In genomic region chr14:37232907-37233481, GRCh38 we compare ENCODE assay signal across 9 cellular contexts. TPM values are rescaled to one million over a fixed set of nuclear protein-coding genes. Genes with fewer than 3 reads are reported as not detected.
DNase-seq lines count a peak whose midpoint lies in the region; TF ChIP-seq lines count a peak whose summit lies in the region.
"Had no signal": no experiment of that assay in that cellular context is flagged by ENCODE, and none has a peak within 500 bp of the region (broad histone marks: within the 10 kb centered on the region; RNA-seq: fewer than 3 reads in every experiment).

No MANE protein-coding gene starts in this region.

- no peaks in the 10 kb centered on the region; the same call in 1 of the 2 replicates for H3K79me2 ChIP-seq in GM23248 (ENCODE audit: insufficient read depth)

- no peaks in the 10 kb centered on the region for H3K9me2 ChIP-seq in GM23248 (ENCODE audit: insufficient read depth)

- no peak overlapping the region for H3K4me2 ChIP-seq in GM23248 (ENCODE audit: unreplicated experiment)

- TF ChIP-seq CTCF in WI38 (IDR thresholded peaks at IDR 0.05; ENCODE audit: low read depth, low read length): peak; percentile 37; the same call in 1 of the 2 replicates

- no peaks in the 10 kb centered on the region for H3K27me3 ChIP-seq in GM23248 (replicated peaks; ENCODE audit: insufficient read depth)

- no peak overlapping the region for H2AFZ ChIP-seq in GM23248

- no peaks in the 10 kb centered on the region for H4K20me1 ChIP-seq in GM23248 (ENCODE audit: insufficient read depth)

- no peak overlapping the region for H3K4me3 ChIP-seq in GM23248
- no peak overlapping the region for H3K4me3 ChIP-seq in WI38 (ENCODE audit: low read depth, low read length)

- H3K36me3 ChIP-seq in GM23248 (ENCODE audit: low read depth): no peaks in the 10 kb centered on the region

- in situ Hi-C loops in Caki2 (cut with HindIII; ENCODE audit: low pct_unique_long_range_greater_than_20kb, low sequenced_read_pairs) (no loop called here), GM23248 (cut with MboI) (no loop called here)

- no peaks in the 10 kb centered on the region for H3K4me1 ChIP-seq in GM23248 (ENCODE audit: insufficient read depth)

- WGBS in GM23248 (ENCODE audit: low coverage in 1 of 2, low lambda C conversion rate in 2 of 2, missing lambda C conversion rate in 2 of 2), 2 experiments: 0 to 6% methylated on average over 1 of the region's 1 CpG

- H3F3A ChIP-seq in GM23248 (ENCODE audit: insufficient read depth): no peaks in the 10 kb centered on the region

- H3K9me3 ChIP-seq in GM23248 (ENCODE audit: low read depth): no peaks in the 10 kb centered on the region

- no peak overlapping the region for H3K27ac ChIP-seq in GM23248

- DNase-seq in Caki2 (ENCODE audit: low read depth): peak; percentile 33
- DNase-seq in GM23248: peak; percentile 83
- peak; percentile 50 for DNase-seq in NCI-H1694 treated with DMSO at 0.1 percent for 48 hours (lab: John Stamatoyannopoulos, UW)
- DNase-seq in iPS-NIHi7 (ENCODE audit: extremely low spot score): peak; percentile 42
- no peak for DNase-seq in stimulated activated CD8-positive, alpha-beta memory T cell treated with anti-CD3 and anti-CD28 coated beads, Interleukin-4, amount 100 ng/mL, for 48 hours
- DNase-seq in stimulated activated naive CD4-positive, alpha-beta T cell treated with Interleukin-2 at 50 U/mL for 16 hours (lab: John Stamatoyannopoulos, UW): no peak
- no peak for DNase-seq in T-helper 9 cell
- DNase-seq: naive B cell had no signal

- no peak overlapping the region for H3K9ac ChIP-seq in GM23248

RNA-seq across cellular contexts. Expression of gene MIPOL1, which starts 35.3 kb away (rescaled TPM):
- total RNA-seq in Caki2 (2014; rRNA removed; shearing (Covaris generic); ENCODE audit: low replicate concordance): 10.5 and 28.3 TPM in 2 replicates
- 5.8 and 5.9 TPM in 2 replicates for total RNA-seq in GM23248 (2014; rRNA removed; shearing (Covaris generic))
- 4.8 and 5.7 TPM in 2 replicates for polyA plus RNA-seq in GM23248 (2016; fragmentation: Nextera tagmentation; extraction: Ambion mirVana)

Comparison
In these comparisons a context has a peak if more than half of its experiments do, and no peak if none do; other contexts are left out.
1. DNase-seq: peak in Caki2 (single experiment), GM23248 (single experiment), NCI-H1694 treated with DMSO at 0.1 percent for 48 hours (single experiment) and iPS-NIHi7 (single experiment); none in stimulated activated CD8-positive, alpha-beta memory T cell treated with anti-CD3 and anti-CD28 coated beads, Interleukin-4, amount 100 ng/mL, for 48 hours (single experiment), stimulated activated naive CD4-positive, alpha-beta T cell treated with Interleukin-2 at 50 U/mL for 16 hours (single experiment) and T-helper 9 cell (single experiment).